ENCODE assay signal across 14 cellular contexts in the genomic region with DNA sequence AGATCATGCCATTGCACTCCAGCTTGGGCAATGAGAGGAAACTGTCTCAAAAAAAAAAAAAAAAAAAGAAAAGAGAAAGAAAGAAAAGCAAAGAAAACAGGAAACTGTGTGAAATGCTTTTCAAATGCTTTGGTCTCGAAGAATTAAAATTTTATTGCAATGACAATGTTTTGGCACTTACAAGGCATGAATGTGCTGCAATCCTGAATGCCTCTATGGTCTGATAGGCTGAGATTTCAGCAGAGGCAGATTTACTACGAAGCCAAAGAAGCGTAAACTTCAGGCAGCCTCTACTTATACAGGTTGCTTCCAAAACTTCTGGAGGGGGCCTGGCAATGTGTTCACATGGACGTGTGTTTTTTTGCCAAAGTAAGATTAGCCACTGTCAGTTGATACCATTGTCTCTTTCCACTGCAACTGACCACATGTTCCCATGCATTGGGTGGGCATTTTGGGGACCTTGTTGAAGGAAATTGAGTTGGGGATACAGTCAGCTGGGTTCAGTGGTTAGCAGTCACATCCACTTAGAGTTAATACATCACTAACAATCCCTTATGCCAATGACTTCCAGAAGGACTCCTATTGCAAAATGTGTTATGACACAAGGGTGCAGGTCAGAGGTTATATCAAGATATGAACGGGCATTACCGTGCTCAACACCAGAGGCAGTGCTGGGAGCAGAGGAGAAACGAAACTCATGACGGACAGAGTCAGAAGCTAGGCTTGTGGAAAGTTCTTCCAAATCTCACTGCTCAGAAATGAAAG. TPM values are rescaled to one million over a fixed set of nuclear protein-coding genes. Genes with fewer than 3 reads are reported as not detected.
DNase-seq lines count a peak whose midpoint lies in the region; ATAC-seq, FAIRE-seq and TF ChIP-seq lines count a peak whose summit lies in the region.
"Had no signal": no experiment of that assay in that cellular context is flagged by ENCODE, and none has a peak within 500 bp of the region (broad histone marks: within the 10 kb centered on the region; RNA-seq: fewer than 3 reads in every experiment).

No MANE protein-coding gene starts in this region.

- no peaks in the 10 kb centered on the region for H3K36me3 ChIP-seq in astrocyte (ENCODE audit: insufficient read depth, low read length)
- no peaks in the 10 kb centered on the region for H3K36me3 ChIP-seq in liver (ENCODE audit: control insufficient read depth in 4 of 4, insufficient read depth in 3 of 4, low read depth in 1 of 4, low read length in 3 of 4)
- H3K36me3 ChIP-seq in endodermal cell (ENCODE audit: control insufficient read depth, insufficient read depth, low read length) = no peaks in the 10 kb centered on the region
- H3K36me3 ChIP-seq: SJSA1 had no signal

- no peaks in the 10 kb centered on the region for H3K9me3 Mint-ChIP-seq in activated CD4-positive, alpha-beta T cell treated with anti-CD3 and anti-CD28 coated beads for 36 hours (ENCODE audit: low read depth)
- H3K9me3 Mint-ChIP-seq in astrocyte (ENCODE audit: unreplicated experiment) (no peaks in the 10 kb centered on the region), endodermal cell (no peaks in the 10 kb centered on the region)

- H3K27ac ChIP-seq in astrocyte (ENCODE audit: low read depth, low read length) (no peak overlapping the region), liver (ENCODE audit: low read depth in 1 of 2, low read length in 2 of 2) (peak overlapping the region; percentile 79 to 85), endodermal cell (ENCODE audit: low read depth, low read length) (no peak overlapping the region)
- H3K27ac ChIP-seq: SJSA1 had no signal

- no peak for DNase-seq in activated CD4-positive, alpha-beta T cell treated with anti-CD3 and anti-CD28 coated beads for 36 hours
- no peak for DNase-seq in activated CD4-positive, alpha-beta T cell treated with anti-CD3 and anti-CD28 coated beads, Interleukin-2, amount 50 U/mL, for 4 hours
- peak; percentile 58 for DNase-seq in astrocyte (ENCODE audit: low read depth)
- no peak for DNase-seq in endodermal cell
- DNase-seq in stimulated activated CD4-positive, alpha-beta T cell treated with anti-CD3 and anti-CD28 coated beads, Interleukin-2, amount 100 ng/mL, for 24 hours = no peak
- DNase-seq: NCI-H1092, NCI-H524 treated with DMSO at 0.1 percent for 48 hours had no signal

- H3K27me3 ChIP-seq in astrocyte (ENCODE audit: insufficient read depth, low read length) = peaks cover 1% of the 10 kb centered on the region
- H3K27me3 ChIP-seq in liver (ENCODE audit: control insufficient read depth in 4 of 4, insufficient read depth in 4 of 4, low read length in 3 of 4) = no peaks in the 10 kb centered on the region
- no peaks in the 10 kb centered on the region for H3K27me3 ChIP-seq in endodermal cell (ENCODE audit: control insufficient read depth, insufficient read depth, low read length, poor library complexity, severe bottlenecking)
- H3K27me3 ChIP-seq: SJSA1 had no signal

- peak; percentile 36 for ATAC-seq in activated CD4-positive, alpha-beta T cell treated with anti-CD3 and anti-CD28 coated beads for 36 hours
- ATAC-seq in HG03521 (IDR thresholded peaks at IDR 0.05; ENCODE audit: unreplicated experiment) (no peak), GM18502 (IDR thresholded peaks at IDR 0.05; ENCODE audit: poor library complexity, unreplicated experiment) (no peak)

- TF ChIP-seq CTCF in astrocyte (IDR thresholded peaks at IDR 0.05; ENCODE audit: insufficient read depth, low read depth, low read length) (no peak), liver (IDR thresholded peaks at IDR 0.05; ENCODE audit: low read depth, low read length, missing input control) (peak; percentile 36), endodermal cell (conservative IDR thresholded peaks at IDR 0.05) (no peak)

- peaks cover 21% of the 10 kb centered on the region for H3K4me1 ChIP-seq in astrocyte (ENCODE audit: insufficient read depth, low read length)
- peaks cover 5 to 38% (median 26%) of the 10 kb centered on the region in 4 donors for H3K4me1 ChIP-seq in liver (ENCODE audit: control insufficient read depth in 4 of 4, insufficient read depth in 4 of 4, low read length in 3 of 4)
- H3K4me1 ChIP-seq in endodermal cell (ENCODE audit: control insufficient read depth, insufficient read depth, low read length) = no peaks in the 10 kb centered on the region

- CTCF ChIA-PET in activated CD4-positive, alpha-beta T cell treated with anti-CD3 and anti-CD28 coated beads for 36 hours (lab: Charles Lee) = interaction anchor here (0.7 to 2.1 kb wide), 2 partner anchors 135 to 403 kb away, joined by 3 to 6 read pairs; no protein-coding TSS in a partner anchor

- H3K36me3 Mint-ChIP-seq in activated CD4-positive, alpha-beta T cell treated with anti-CD3 and anti-CD28 coated beads for 36 hours (ENCODE audit: low read depth) = no peaks in the 10 kb centered on the region
- H3K36me3 Mint-ChIP-seq in astrocyte (ENCODE audit: low read depth, unreplicated experiment) = peaks cover 3% of the 10 kb centered on the region
- no peaks in the 10 kb centered on the region for H3K36me3 Mint-ChIP-seq in endodermal cell (ENCODE audit: low read depth)

- no peak overlapping the region for H3K4me3 Mint-ChIP-seq in activated CD4-positive, alpha-beta T cell treated with anti-CD3 and anti-CD28 coated beads for 36 hours
- H3K4me3 Mint-ChIP-seq in astrocyte (ENCODE audit: unreplicated experiment) (no peak overlapping the region), endodermal cell (no peak overlapping the region)

- no peak overlapping the region for H3K27ac Mint-ChIP-seq in activated CD4-positive, alpha-beta T cell treated with anti-CD3 and anti-CD28 coated beads for 36 hours
- H3K27ac Mint-ChIP-seq in astrocyte (ENCODE audit: unreplicated experiment) (no peak overlapping the region), endodermal cell (no peak overlapping the region)

- H3K9ac ChIP-seq in astrocyte (ENCODE audit: low read length) = no peak overlapping the region
- H3K9ac ChIP-seq in liver (ENCODE audit: low read depth in 1 of 2, low read length in 2 of 2) = peak overlapping the region; percentile 10 to 68
- H3K9ac ChIP-seq in endodermal cell (ENCODE audit: extremely low read depth, low read length, poor library complexity, severe bottlenecking) = no peak overlapping the region

- POLR2A ChIA-PET in activated CD4-positive, alpha-beta T cell treated with anti-CD3 and anti-CD28 coated beads for 36 hours (lab: Charles Lee) = no interaction called here

- TF ChIP-seq RAD21 in liver (IDR thresholded peaks at IDR 0.05) = peak; percentile 62 to 74

- no peaks in the 10 kb centered on the region for H3K27me3 Mint-ChIP-seq in activated CD4-positive, alpha-beta T cell treated with anti-CD3 and anti-CD28 coated beads for 36 hours
- no peaks in the 10 kb centered on the region for H3K27me3 Mint-ChIP-seq in astrocyte (ENCODE audit: low read depth, unreplicated experiment)
- H3K27me3 Mint-ChIP-seq in endodermal cell (ENCODE audit: insufficient read depth) = peaks cover 45% of the 10 kb centered on the region

- H3K9me3 ChIP-seq in astrocyte (ENCODE audit: insufficient read depth, low read depth, low read length) (no peaks in the 10 kb centered on the region), liver (ENCODE audit: control insufficient read depth in 4 of 4, low read length in 3 of 4) (no peaks in the 10 kb centered on the region), endodermal cell (ENCODE audit: control insufficient read depth, low read length) (no peaks in the 10 kb centered on the region)
- H3K9me3 ChIP-seq: SJSA1 had no signal

- intact Hi-C loops in activated CD4-positive, alpha-beta T cell treated with anti-CD3 and anti-CD28 coated beads for 36 hours (cut with DNase I, micrococcal nuclease) = loop anchor here in 1 of 2 experiments (2.0 kb wide), 1 partner anchor 74 kb away; no protein-coding TSS in a partner anchor

- peaks cover 25% of the 10 kb centered on the region for H3K79me2 ChIP-seq in astrocyte (ENCODE audit: insufficient read depth, low read length)

- H3K4me1 Mint-ChIP-seq in activated CD4-positive, alpha-beta T cell treated with anti-CD3 and anti-CD28 coated beads for 36 hours = peaks cover 28% of the 10 kb centered on the region
- H3K4me1 Mint-ChIP-seq in astrocyte (ENCODE audit: low read depth, unreplicated experiment) (peaks cover 8% of the 10 kb centered on the region), endodermal cell (peaks cover 28% of the 10 kb centered on the region)

- WGBS in liver = 28% methylated on average over 8 of the region's 8 CpGs
- WGBS in endodermal cell (ENCODE audit: insufficient coverage in 1 of 2, insufficient read length in 1 of 2), 2 experiments = 86 to 91% methylated on average over 8 of the region's 8 CpGs

- H3K4me2 ChIP-seq in astrocyte (ENCODE audit: low read length) = no peak overlapping the region

- peak; percentile 34 for FAIRE-seq in astrocyte (lab: Jason Lieb, UNC)
- FAIRE-seq: A204.1, colon had no signal

- H2AFZ ChIP-seq in astrocyte (ENCODE audit: low read depth, low read length) = no peak overlapping the region

- H4K20me1 ChIP-seq in astrocyte (ENCODE audit: insufficient read depth, low read length) = peaks cover 48% of the 10 kb centered on the region

- H3K4me3 ChIP-seq in astrocyte (ENCODE audit: insufficient read depth, low read depth, low read length) (no peak overlapping the region), liver (ENCODE audit: low read depth in 1 of 3, low read length in 3 of 3) (no peak overlapping the region), endodermal cell (ENCODE audit: low read length) (no peak overlapping the region)
- H3K4me3 ChIP-seq: lung, SJSA1 had no signal

TF ChIP-seq in liver, 16 proteins besides CTCF, POLR2A, EP300 and RAD21 (continues in another document):
- TF ChIP-seq, protein P1, sequence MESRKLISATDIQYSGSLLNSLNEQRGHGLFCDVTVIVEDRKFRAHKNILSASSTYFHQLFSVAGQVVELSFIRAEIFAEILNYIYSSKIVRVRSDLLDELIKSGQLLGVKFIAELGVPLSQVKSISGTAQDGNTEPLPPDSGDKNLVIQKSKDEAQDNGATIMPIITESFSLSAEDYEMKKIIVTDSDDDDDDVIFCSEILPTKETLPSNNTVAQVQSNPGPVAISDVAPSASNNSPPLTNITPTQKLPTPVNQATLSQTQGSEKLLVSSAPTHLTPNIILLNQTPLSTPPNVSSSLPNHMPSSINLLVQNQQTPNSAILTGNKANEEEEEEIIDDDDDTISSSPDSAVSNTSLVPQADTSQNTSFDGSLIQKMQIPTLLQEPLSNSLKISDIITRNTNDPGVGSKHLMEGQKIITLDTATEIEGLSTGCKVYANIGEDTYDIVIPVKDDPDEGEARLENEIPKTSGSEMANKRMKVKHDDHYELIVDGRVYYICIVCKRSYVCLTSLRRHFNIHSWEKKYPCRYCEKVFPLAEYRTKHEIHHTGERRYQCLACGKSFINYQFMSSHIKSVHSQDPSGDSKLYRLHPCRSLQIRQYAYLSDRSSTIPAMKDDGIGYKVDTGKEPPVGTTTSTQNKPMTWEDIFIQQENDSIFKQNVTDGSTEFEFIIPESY (IDR thresholded peaks at IDR 0.05) = peak; percentile 61
- TF ChIP-seq EGR1 (IDR thresholded peaks at IDR 0.05; ENCODE audit: low read depth in 2 of 2) = peak in 1 of 2 donors; percentile 55
- peak; percentile 69 to 83 for TF ChIP-seq JUND (IDR thresholded peaks at IDR 0.05)

RNA-seq across cellular contexts. Expression of gene ABTB2, which starts 48.8 kb away (rescaled TPM):
- total RNA-seq in activated CD4-positive, alpha-beta T cell treated with anti-CD3 and anti-CD28 coated beads for 36 hours = 1 to 10 TPM; 1.2 TPM
- total RNA-seq in astrocyte = 12.2 and 14.1 TPM in 2 replicates
- total RNA-seq in liver = 1 to 10 TPM; 5.1 to 8.9 TPM
- 1 to 10 TPM; 2.4 to 7.1 TPM for polyA plus RNA-seq in liver
- 1 to 10 TPM; 2.9 to 5.2 TPM for total RNA-seq in endodermal cell
- 8.4 TPM for polyA plus RNA-seq in endodermal cell (2013, experiment 1 of 2)
- polyA plus RNA-seq in endodermal cell (2013, experiment 2 of 2) = 8.3 TPM

Comparison
In these comparisons a context has a peak if more than half of its experiments do, and no peak if none do; other contexts are left out.
1. H3K27ac ChIP-seq: peak in liver (2 of 2); none in astrocyte (single experiment) and endodermal cell (single experiment).
2. H3K9ac ChIP-seq: peak in liver (2 of 2); none in astrocyte (single experiment) and endodermal cell (single experiment).